13 cellular contexts compared by ENCODE assay signal in the genomic region with DNA sequence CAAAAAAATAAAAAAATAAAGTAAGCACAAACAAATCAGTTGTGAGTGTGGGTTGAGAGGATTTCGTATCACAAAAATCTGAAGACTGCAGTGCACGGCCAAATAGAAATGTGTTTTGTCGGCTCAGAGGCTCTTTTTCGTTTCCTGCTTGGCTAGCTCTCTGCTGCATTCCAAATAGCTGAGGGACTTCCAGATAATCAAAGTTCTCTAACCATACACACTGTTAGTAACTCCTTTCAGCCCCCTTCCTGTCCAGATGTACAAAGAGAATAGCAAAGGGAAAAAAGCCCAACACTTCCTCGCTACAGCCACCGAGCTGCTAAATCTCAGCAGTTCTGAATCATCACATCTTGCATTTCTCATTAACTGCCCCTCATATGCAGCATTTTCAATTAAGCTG.
A peak's percentile ranks its signal among the peaks of the same experiment; 100 is the strongest.
DNase-seq lines count a peak whose midpoint lies in the region; ATAC-seq and TF ChIP-seq lines count a peak whose summit lies in the region.
"Had no signal": no experiment of that assay in that cellular context is flagged by ENCODE, and none has a peak within 500 bp of the region (broad histone marks: within the 10 kb centered on the region; RNA-seq: fewer than 3 reads in every experiment).

No MANE protein-coding gene starts in this region.

- WGBS in body of pancreas, 2 donors, result 41% methylated on average over 6 of the region's 6 CpGs
- 35 to 46% (median 40%) methylated on average over 6 of the region's 6 CpGs for WGBS in heart left ventricle, 4 donors

- ATAC-seq in body of pancreas (peak; percentile 83), heart left ventricle (peak in 3 of 4 donors; percentile 60 to 82 (median 80)), GM19351 (IDR thresholded peaks at IDR 0.05; ENCODE audit: unreplicated experiment) (no peak)
- ATAC-seq: K562 had no signal

- H3K4me3 ChIP-seq in BLaER1 treated with 17β-estradiol and CSF1 and Interleukin-3, amounts not matched to agents 10 nM and 100 nM, result no peak overlapping the region
- no peak overlapping the region for H3K4me3 ChIP-seq in body of pancreas
- H3K4me3 ChIP-seq in heart left ventricle, result no peak overlapping the region
- H3K4me3 ChIP-seq in breast epithelium, result peak overlapping the region in 1 of 3 donors; percentile 27
- H3K4me3 ChIP-seq: K562 had no signal

- H3K4me1 ChIP-seq in BLaER1 treated with 17β-estradiol and CSF1 and Interleukin-3, amounts not matched to agents 10 nM and 100 nM, result peaks cover 13 to 72% (median 54%) of the 10 kb centered on the region in 10 experiments
- H3K4me1 ChIP-seq in body of pancreas (peaks cover 5% of the 10 kb centered on the region), heart left ventricle (peaks cover 0 to 27% (median 10%) of the 10 kb centered on the region in 12 donors), breast epithelium (no peaks in the 10 kb centered on the region)

- H3K27ac ChIP-seq in BLaER1 treated with 17β-estradiol and CSF1 and Interleukin-3, amounts not matched to agents 10 nM and 100 nM, result peak overlapping the region in 5 of 11 experiments; percentile 6 to 46 (median 38); a peak in 5 of 22 replicates
- H3K27ac ChIP-seq in body of pancreas (peak overlapping the region in 2 of 4 donors; percentile 42 to 50), heart left ventricle (peak overlapping the region in 7 of 12 donors; percentile 24 to 64 (median 55)), breast epithelium (peak overlapping the region in 1 of 2 donors; percentile 72)
- H3K27ac ChIP-seq: C4-2B, neutrophil had no signal

- 0 out of 22 replicates have a peak, but pooled peaks cover 0 to 6% (median 0%) of the 10 kb centered on the region in 11 experiments for H3K9me3 ChIP-seq in BLaER1 treated with 17β-estradiol and CSF1 and Interleukin-3, amounts not matched to agents 10 nM and 100 nM (replicated peaks in 1 of 11)
- H3K9me3 ChIP-seq in body of pancreas (no peaks in the 10 kb centered on the region), heart left ventricle (no peaks in the 10 kb centered on the region), breast epithelium (no peaks in the 10 kb centered on the region)
- H3K9me3 ChIP-seq: neutrophil had no signal

- no peaks in the 10 kb centered on the region for H3K27me3 ChIP-seq in BLaER1 treated with 17β-estradiol and CSF1 and Interleukin-3, amounts not matched to agents 10 nM and 100 nM
- H3K27me3 ChIP-seq in body of pancreas, result no peaks in the 10 kb centered on the region
- no peaks in the 10 kb centered on the region for H3K27me3 ChIP-seq in heart left ventricle
- no peaks in the 10 kb centered on the region for H3K27me3 ChIP-seq in breast epithelium
- H3K27me3 ChIP-seq: neutrophil had no signal

- no peak for TF ChIP-seq POLR2A in body of pancreas (IDR thresholded peaks at IDR 0.05)
- TF ChIP-seq POLR2A in heart left ventricle (IDR thresholded peaks at IDR 0.05), result no peak
- no peak for TF ChIP-seq POLR2A in breast epithelium (IDR thresholded peaks at IDR 0.05)

- intact Hi-C loops in body of pancreas (cut with DNase I) (no loop called here), heart left ventricle (cut with DNase I) (no loop called here), breast epithelium (cut with DNase I; ENCODE audit: low total_unique reads) (no loop called here)

- DNase-seq in body of pancreas (peak in 1 of 4 donors; percentile 21), heart left ventricle (no peak), renal cortical epithelial cell (ENCODE audit: low read depth) (peak; percentile 86), Ammon's horn (ENCODE audit: low spot score) (no peak), breast epithelium (ENCODE audit: low spot score in 2 of 2) (no peak)
- no peak for DNase-seq in stimulated activated naive CD4-positive, alpha-beta T cell (lab: John Stamatoyannopoulos, UW)
- DNase-seq: GOT3, NCI-H2029 had no signal

- no peaks in the 10 kb centered on the region for H3K36me3 ChIP-seq in BLaER1 treated with 17β-estradiol and CSF1 and Interleukin-3, amounts not matched to agents 10 nM and 100 nM
- H3K36me3 ChIP-seq in body of pancreas (replicated peaks in 1 of 2; ENCODE audit: insufficient read depth in 1 of 2, low read depth in 2 of 2), result no peaks in the 10 kb centered on the region
- H3K36me3 ChIP-seq in heart left ventricle, result no peaks in the 10 kb centered on the region
- H3K36me3 ChIP-seq in breast epithelium, result no peaks in the 10 kb centered on the region
- H3K36me3 ChIP-seq: neutrophil had no signal

- H3K4me2 ChIP-seq in BLaER1 treated with 17β-estradiol and CSF1 and Interleukin-3, amounts not matched to agents 10 nM and 100 nM, result peak overlapping the region; percentile 43 to 77 (median 69); a peak in 21 of 22 replicates

- H3K9ac ChIP-seq in BLaER1 treated with 17β-estradiol and CSF1 and Interleukin-3, amounts not matched to agents 10 nM and 100 nM, result peak overlapping the region in 2 of 11 experiments; percentile 2 to 12; a peak in 2 of 22 replicates

- no peaks in the 10 kb centered on the region for H4K20me1 ChIP-seq in BLaER1 treated with 17β-estradiol and CSF1 and Interleukin-3, amounts not matched to agents 10 nM and 100 nM

- TF ChIP-seq CTCF in body of pancreas (IDR thresholded peaks at IDR 0.05), result no peak
- TF ChIP-seq CTCF in heart left ventricle (IDR thresholded peaks at IDR 0.05), result no peak
- TF ChIP-seq CTCF in breast epithelium (IDR thresholded peaks at IDR 0.05), result no peak
